ENCODE assay signal across 8 cellular contexts in genomic region chr22:21865041-21865440, GRCh38. TPM values are rescaled to one million over a fixed set of nuclear protein-coding genes. Genes with fewer than 3 reads are reported as not detected.
A peak's percentile ranks its signal among the peaks of the same experiment; 100 is the strongest.
DNase-seq lines count a peak whose midpoint lies in the region; ATAC-seq and TF ChIP-seq lines count a peak whose summit lies in the region.

No MANE protein-coding gene starts in this region.

- no peaks in the 10 kb centered on the region for H3K27me3 Mint-ChIP-seq in activated T-cell treated with anti-CD3 and anti-CD28 coated beads, Interleukin-2, amount 50 U/mL, for 72 hours (ENCODE audit: low read depth)

- H3K4me1 ChIP-seq in HAP-1 (peaks cover 23% of the 10 kb centered on the region), iPS-15b (ENCODE audit: control insufficient read depth, insufficient read depth, low read length) (peaks cover 21% of the 10 kb centered on the region)

- H3K36me3 ChIP-seq in HAP-1 (replicated peaks): peaks cover 7% of the 10 kb centered on the region; the same call in 1 of the 2 replicates
- no peaks in the 10 kb centered on the region for H3K36me3 ChIP-seq in iPS-15b (ENCODE audit: control insufficient read depth, insufficient read depth, low read length)

- no peak overlapping the region for H3K9ac ChIP-seq in iPS-15b (ENCODE audit: low read depth, low read length)

- no peak for ATAC-seq in activated T-cell treated with anti-CD3 and anti-CD28 coated beads, Interleukin-2, amount 50 U/mL, for 72 hours (replicated peaks in 1 of 2)
- no peak for ATAC-seq in GM18867 (IDR thresholded peaks at IDR 0.05; ENCODE audit: unreplicated experiment)
- ATAC-seq in HG03280 (IDR thresholded peaks at IDR 0.05; ENCODE audit: unreplicated experiment): no peak
- ATAC-seq in GM21528 (IDR thresholded peaks at IDR 0.05; ENCODE audit: low FRiP score, unreplicated experiment): no peak

- H3K27ac Mint-ChIP-seq in activated T-cell treated with anti-CD3 and anti-CD28 coated beads, Interleukin-2, amount 50 U/mL, for 72 hours: peak overlapping the region; percentile 70

- H3K4me1 Mint-ChIP-seq in activated T-cell treated with anti-CD3 and anti-CD28 coated beads, Interleukin-2, amount 50 U/mL, for 72 hours (ENCODE audit: low read depth): peaks cover 74% of the 10 kb centered on the region

- H3K4me3 Mint-ChIP-seq in activated T-cell treated with anti-CD3 and anti-CD28 coated beads, Interleukin-2, amount 50 U/mL, for 72 hours: peak overlapping the region; percentile 83 to 92

- no peak for TF ChIP-seq CTCF in AG09309 (IDR thresholded peaks at IDR 0.05; ENCODE audit: control insufficient read depth, insufficient read depth, low read depth, low read length, missing control alignments)

- H3K27me3 ChIP-seq in HAP-1 (ENCODE audit: low read depth): no peaks in the 10 kb centered on the region
- H3K27me3 ChIP-seq in iPS-15b (ENCODE audit: control insufficient read depth, insufficient read depth, low read length): no peaks in the 10 kb centered on the region

- no peak overlapping the region for H3K4me3 ChIP-seq in AG09309 (ENCODE audit: control insufficient read depth, low read depth, low read length)
- H3K4me3 ChIP-seq in HAP-1: peak overlapping the region; percentile 80; the same call in 1 of the 2 replicates
- peak overlapping the region; percentile 28 for H3K4me3 ChIP-seq in iPS-15b (ENCODE audit: low read depth, low read length)

- H3K9me3 Mint-ChIP-seq in activated T-cell treated with anti-CD3 and anti-CD28 coated beads, Interleukin-2, amount 50 U/mL, for 72 hours: peaks cover 2% of the 10 kb centered on the region in 2 donors

- DNase-seq in AG09309 (ENCODE audit: low read depth) (peak; percentile 71), HAP-1 (ENCODE audit: low spot score in 2 of 2) (peak; percentile 49 to 73), stromal cell of bone marrow (ENCODE audit: low read depth) (peak; percentile 87)
- DNase-seq in activated T-cell treated with anti-CD3 and anti-CD28 coated beads, Interleukin-2, amount 50 U/mL, for 72 hours: peak; percentile 55 to 58

- in situ Hi-C loops in HAP-1 (cut with MboI; ENCODE audit: low sequenced_read_pairs): no loop called here

- H3K9me3 ChIP-seq in HAP-1 (no peaks in the 10 kb centered on the region), iPS-15b (ENCODE audit: control insufficient read depth, insufficient read depth, low read length) (no peaks in the 10 kb centered on the region)

- peaks cover 4 to 20% of the 10 kb centered on the region in 2 donors for H3K36me3 Mint-ChIP-seq in activated T-cell treated with anti-CD3 and anti-CD28 coated beads, Interleukin-2, amount 50 U/mL, for 72 hours (ENCODE audit: insufficient read depth in 2 of 2)

RNA-seq across cellular contexts. Expression of gene MAPK1, which starts 2.4 kb away (rescaled TPM):
- total RNA-seq in activated T-cell treated with anti-CD3 and anti-CD28 coated beads, Interleukin-2, amount 50 U/mL, for 72 hours: 100 to 1,000 TPM; 107 to 154 TPM
